In the genomic region with DNA sequence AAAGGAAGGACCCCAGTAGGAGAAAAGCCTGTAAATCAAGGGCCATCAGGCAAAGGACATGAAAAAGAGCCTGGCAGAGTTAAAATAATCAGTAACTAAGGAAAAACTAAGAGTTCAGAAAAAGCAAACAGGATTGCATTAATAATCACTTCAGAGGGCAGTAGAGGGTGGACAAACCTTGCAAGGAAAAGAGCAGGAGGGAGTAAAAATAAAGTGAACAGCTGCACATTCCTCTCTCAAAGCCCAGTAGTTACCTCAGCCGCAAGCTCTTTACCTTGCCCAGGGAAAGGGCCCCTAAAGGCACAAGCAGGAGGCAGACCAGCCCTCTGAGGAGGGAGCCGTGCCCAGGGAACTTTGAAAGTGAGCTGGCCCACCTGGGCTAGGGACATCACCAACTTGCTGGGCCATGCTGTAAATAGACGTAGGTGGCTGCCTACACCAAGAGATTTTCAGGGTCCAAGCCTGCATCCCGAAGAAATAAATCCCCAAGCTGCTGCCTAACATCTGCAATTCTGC, we compare ENCODE assay signal across 18 cellular contexts.
DNase-seq lines count a peak whose midpoint lies in the region; ATAC-seq and TF ChIP-seq lines count a peak whose summit lies in the region.
"Had no signal": no experiment of that assay in that cellular context is flagged by ENCODE, and none has a peak within 500 bp of the region (broad histone marks: within the 10 kb centered on the region; RNA-seq: fewer than 3 reads in every experiment).

No MANE protein-coding gene starts in this region.

- H3K36me3 Mint-ChIP-seq in nephron (ENCODE audit: low read depth) (no peaks in the 10 kb centered on the region), type B pancreatic cell (no peaks in the 10 kb centered on the region)

- no peak for TF ChIP-seq CTCF in nephron (IDR thresholded peaks at IDR 0.05; ENCODE audit: unreplicated experiment in 3 of 3)
- TF ChIP-seq CTCF in type B pancreatic cell (conservative IDR thresholded peaks at IDR 0.05): no peak

- H3K27me3 Mint-ChIP-seq in nephron (ENCODE audit: low read depth): no peaks in the 10 kb centered on the region
- peaks cover under 1% of the 10 kb centered on the region for H3K27me3 Mint-ChIP-seq in type B pancreatic cell

- DNase-seq in NCI-H69 (lab: John Stamatoyannopoulos, UW): peak; percentile 15
- peak; percentile 36 for DNase-seq in glomerular visceral epithelial cell (ENCODE audit: extremely low spot score)
- peak; percentile 8 for DNase-seq in type B pancreatic cell (ENCODE audit: extremely low spot score, unreplicated experiment)
- no peak for DNase-seq in OCI-M1 (lab: John Stamatoyannopoulos, UW)
- no peak for DNase-seq in NCI-H446 treated with DMSO at 0.1 percent for 48 hours (lab: John Stamatoyannopoulos, UW)
- DNase-seq: CD4-positive, alpha-beta T cell; DMS79 treated with DMSO at 0.1 percent for 48 hours; GDM1; MM.1S; NCI-H1105; NCI-H1694 treated with DMSO at 0.1 percent for 48 hours; NCI-H446; NCI-H774; SHP77 had no signal

- H3K27ac Mint-ChIP-seq in nephron (peak overlapping the region; percentile 58 to 82 (median 65)), type B pancreatic cell (no peak overlapping the region)
- H3K27ac Mint-ChIP-seq: B cell; CD4-positive, alpha-beta T cell had no signal

- H3K9me3 Mint-ChIP-seq in nephron (no peaks in the 10 kb centered on the region), type B pancreatic cell (no peaks in the 10 kb centered on the region)
- H3K9me3 Mint-ChIP-seq: CD4-positive, alpha-beta T cell had no signal

- peaks cover 27% of the 10 kb centered on the region for H3K4me1 Mint-ChIP-seq in nephron
- H3K4me1 Mint-ChIP-seq in type B pancreatic cell (ENCODE audit: unreplicated experiment): peaks cover 20% of the 10 kb centered on the region
- H3K4me1 Mint-ChIP-seq: B cell had no signal

- no peak overlapping the region for H3K4me3 Mint-ChIP-seq in nephron
- H3K4me3 Mint-ChIP-seq in type B pancreatic cell: no peak overlapping the region
- H3K4me3 Mint-ChIP-seq: B cell; CD4-positive, alpha-beta T cell had no signal

- ATAC-seq in GM18909 (IDR thresholded peaks at IDR 0.05; ENCODE audit: poor library complexity, unreplicated experiment): no peak
- ATAC-seq: Panc1 had no signal

Comparison
In these comparisons a context has a peak if more than half of its experiments do, and no peak if none do; other contexts are left out.
1. DNase-seq: peak in NCI-H69 (single experiment), glomerular visceral epithelial cell (single experiment) and type B pancreatic cell (single experiment); none in OCI-M1 (single experiment) and NCI-H446 treated with DMSO at 0.1 percent for 48 hours (single experiment).